In genomic region chr13:110415669-110416068, GRCh38 we compare ENCODE assay signal across 10 cellular contexts.
DNase-seq lines count a peak whose midpoint lies in the region; FAIRE-seq and TF ChIP-seq lines count a peak whose summit lies in the region.
"Had no signal": no experiment of that assay in that cellular context is flagged by ENCODE, and none has a peak within 500 bp of the region (broad histone marks: within the 10 kb centered on the region; RNA-seq: fewer than 3 reads in every experiment).

No MANE protein-coding gene starts in this region.

- 39 to 73% methylated on average over 8 of the region's 8 CpGs for WGBS in esophagus squamous epithelium, 2 donors
- WGBS in sigmoid colon, 2 donors: 85% methylated on average over 8 of the region's 8 CpGs

- H3K4me1 ChIP-seq in esophagus squamous epithelium (peaks cover 0 to 48% (median 30%) of the 10 kb centered on the region in 3 donors), sigmoid colon (peaks cover 6 to 92% (median 86%) of the 10 kb centered on the region in 4 donors)

- TF ChIP-seq CTCF in esophagus squamous epithelium (IDR thresholded peaks at IDR 0.05) (peak in 1 of 6 experiments; percentile 18), sigmoid colon (IDR thresholded peaks at IDR 0.05) (no peak)

- TF ChIP-seq EP300 in sigmoid colon (IDR thresholded peaks at IDR 0.05): peak in 1 of 4 donors; percentile 45

- H3K9me3 ChIP-seq in esophagus squamous epithelium: no peaks in the 10 kb centered on the region
- no peaks in the 10 kb centered on the region for H3K9me3 ChIP-seq in sigmoid colon
- H3K9me3 ChIP-seq: neutrophil had no signal

- FAIRE-seq in H54 (lab: Jason Lieb, UNC) (peak; percentile 58), RCC 7860 (lab: Jason Lieb, UNC) (no peak)

- H3K27me3 ChIP-seq in esophagus squamous epithelium (no peaks in the 10 kb centered on the region), sigmoid colon (no peaks in the 10 kb centered on the region)

- H3K4me3 ChIP-seq in esophagus squamous epithelium: no peak overlapping the region
- peak overlapping the region in 1 of 4 donors; percentile 16 for H3K4me3 ChIP-seq in sigmoid colon

- intact Hi-C loops in esophagus squamous epithelium (cut with DNase I): no loop called here
- intact Hi-C loops in sigmoid colon (cut with DNase I): loop anchor here (1.0 kb wide), 1 partner anchor 193 kb away; no protein-coding TSS in a partner anchor

- H3K27ac ChIP-seq in esophagus squamous epithelium (peak overlapping the region in 3 of 4 donors; percentile 79 to 88 (median 83)), sigmoid colon (peak overlapping the region; percentile 87 to 98 (median 90))
- H3K27ac ChIP-seq: neutrophil had no signal

- DNase-seq in H54 (ENCODE audit: insufficient read length, low spot score): peak; percentile 59
- peak; percentile 60 for DNase-seq in RCC 7860 (ENCODE audit: low spot score)
- no peak for DNase-seq in esophagus squamous epithelium (lab: John Stamatoyannopoulos, UW)
- no peak for DNase-seq in sigmoid colon
- DNase-seq in medulla oblongata (ENCODE audit: extremely low spot score): no peak
- no peak for DNase-seq in mesenteric fat pad (ENCODE audit: low spot score)
- no peak for DNase-seq in NCI-H187 treated with DMSO at 0.1 percent for 48 hours (lab: John Stamatoyannopoulos, UW)
- DNase-seq in SW 1271 (lab: John Stamatoyannopoulos, UW): no peak
- DNase-seq: GDM1 had no signal

- TF ChIP-seq POLR2A in H54 (IDR thresholded peaks at IDR 0.05; ENCODE audit: low read depth, low read length): no peak
- TF ChIP-seq POLR2A in esophagus squamous epithelium (IDR thresholded peaks at IDR 0.05): no peak
- no peak for TF ChIP-seq POLR2A in sigmoid colon (IDR thresholded peaks at IDR 0.05)

- no peaks in the 10 kb centered on the region for H3K36me3 ChIP-seq in esophagus squamous epithelium
- H3K36me3 ChIP-seq in sigmoid colon: peaks cover 0 to 11% (median 0%) of the 10 kb centered on the region in 4 donors
- H3K36me3 ChIP-seq: neutrophil had no signal

Comparison
In these comparisons a context has a peak if more than half of its experiments do, and no peak if none do; other contexts are left out.
1. DNase-seq: peak in H54 (single experiment) and RCC 7860 (single experiment); none in esophagus squamous epithelium (single experiment), sigmoid colon (single experiment), medulla oblongata (single experiment), mesenteric fat pad (single experiment), NCI-H187 treated with DMSO at 0.1 percent for 48 hours (single experiment) and SW 1271 (0 of 2).